In genomic region chr16:3152273-3153076, GRCh38 we compare ENCODE assay signal across 8 cellular contexts. TPM values are rescaled to one million over a fixed set of nuclear protein-coding genes. Genes with fewer than 3 reads are reported as not detected.
A peak's percentile ranks its signal among the peaks of the same experiment; 100 is the strongest.
DNase-seq lines count a peak whose midpoint lies in the region; ATAC-seq, FAIRE-seq and TF ChIP-seq lines count a peak whose summit lies in the region.

No MANE protein-coding gene starts in this region.

- CTCF ChIA-PET in T-cell (lab: Charles Lee): no interaction called here

- peaks cover 25 to 30% (median 27%) of the 10 kb centered on the region in 3 donors for H3K4me1 Mint-ChIP-seq in T-cell

- H3K9me3 Mint-ChIP-seq in T-cell: peaks cover 0 to 21% (median 2%) of the 10 kb centered on the region in 3 donors

- H3K27ac ChIP-seq in angular gyrus (ENCODE audit: low read depth, low read length) (peak overlapping the region; percentile 93), right atrium auricular region (peak overlapping the region; percentile 58 to 91)

- peaks cover 0 to 5% of the 10 kb centered on the region in 2 donors for H3K27me3 Mint-ChIP-seq in T-cell

- POLR2A ChIA-PET in T-cell (lab: Charles Lee): interaction anchor here in 1 of 2 donors (0.6 kb wide), 1 partner anchor 892 kb away, joined by 18 read pairs; no protein-coding TSS in a partner anchor

- no peaks in the 10 kb centered on the region for H3K36me3 Mint-ChIP-seq in T-cell

- ATAC-seq in T-cell (replicated peaks in 1 of 4) (peak; percentile 1 to 37 (median 4)), HG02678 (IDR thresholded peaks at IDR 0.05; ENCODE audit: unreplicated experiment) (no peak)

- no peaks in the 10 kb centered on the region for H3K9me3 ChIP-seq in right atrium auricular region

- H3K4me1 ChIP-seq in right atrium auricular region: peaks cover 0 to 29% of the 10 kb centered on the region in 2 donors

- H3K27ac Mint-ChIP-seq in T-cell: peak overlapping the region; percentile 79 to 94

- no peak for FAIRE-seq in urothelium cell line (lab: Jason Lieb, UNC)

- peak; percentile 51 for TF ChIP-seq CTCF in GM12872 (IDR thresholded peaks at IDR 0.05; ENCODE audit: insufficient read depth, low read depth, low read length)
- peak in 1 of 2 donors; percentile 59 for TF ChIP-seq CTCF in right atrium auricular region (IDR thresholded peaks at IDR 0.05)

- H3K4me3 ChIP-seq in right atrium auricular region: peak overlapping the region; percentile 65 to 76

- H3K36me3 ChIP-seq in right atrium auricular region: no peaks in the 10 kb centered on the region

- H3K4me3 Mint-ChIP-seq in T-cell: peak overlapping the region; percentile 71 to 93 (median 81)

- DNase-seq in NCI-H1436 treated with DMSO at 0.1 percent for 48 hours (lab: John Stamatoyannopoulos, UW) (peak; percentile 71), T-cell (peak; percentile 50 to 78 (median 68)), right atrium auricular region (ENCODE audit: low spot score) (peak; percentile 94), pulmonary artery endothelial cell (ENCODE audit: low read depth, low spot score) (peak; percentile 44), urothelium cell line (ENCODE audit: low spot score) (peak; percentile 79)

- H3K27me3 ChIP-seq in right atrium auricular region: no peaks in the 10 kb centered on the region

RNA-seq across cellular contexts. Expression of gene ZNF213, which starts 17.6 kb away (rescaled TPM):
- total RNA-seq in T-cell (10 to 100 TPM in 3 of 5 donors, 1 to 10 TPM in 2; 3.1 to 16.9 (median 12.8) TPM), right atrium auricular region (1 to 10 TPM; 7.3 to 7.9 TPM), pulmonary artery endothelial cell (4.8 and 5.0 TPM in 2 replicates)

RNA-seq across cellular contexts. Expression of gene OR1F1, which starts 35.5 kb away (rescaled TPM):
- not detected for total RNA-seq in T-cell
- not detected for total RNA-seq in right atrium auricular region
- total RNA-seq in pulmonary artery endothelial cell: 0.13 TPM in 1 of 2 replicates, not detected in the other

RNA-seq across cellular contexts. Expression of gene ZNF205, which starts 40.1 kb away (rescaled TPM):
- under 1 TPM in 1 of 5 donors, not detected in 4; 0.38 TPM for total RNA-seq in T-cell
- 10 to 100 TPM; 10.5 to 12.4 TPM for total RNA-seq in right atrium auricular region
- 21.3 and 22.5 TPM in 2 replicates for total RNA-seq in pulmonary artery endothelial cell

RNA-seq across cellular contexts. Expression of gene ZSCAN10, which starts 53.4 kb away (rescaled TPM):
- total RNA-seq in T-cell (under 1 TPM in 4 of 5 donors, not detected in 1; 0.19 to 0.64 (median 0.39) TPM), right atrium auricular region (not detected), pulmonary artery endothelial cell (not detected in 2 replicates)

Comparison
In these comparisons a context has a peak if more than half of its experiments do, and no peak if none do; other contexts are left out.
1. DNase-seq: peak in every context shown above with its lines; median percentile 94 in right atrium auricular region; 79 in urothelium cell line; 71 in NCI-H1436 treated with DMSO at 0.1 percent for 48 hours; 68 in T-cell; 44 in pulmonary artery endothelial cell.
2. RNA of gene ZNF205, which starts 40.1 kb away (total RNA-seq): 21.3 to 22.5 TPM in pulmonary artery endothelial cell and 10.5 to 12.4 TPM in right atrium auricular region; 0.38 TPM in T-cell; every median in the first group is over 4 times any median in the second.